ENCODE assay signal across 10 cellular contexts in genomic region chr10:89653410-89653828, GRCh38. TPM values are rescaled to one million over a fixed set of nuclear protein-coding genes. Genes with fewer than 3 reads are reported as not detected.
A peak's percentile ranks its signal among the peaks of the same experiment; 100 is the strongest.
DNase-seq lines count a peak whose midpoint lies in the region; ATAC-seq and TF ChIP-seq lines count a peak whose summit lies in the region.
"Had no signal": no experiment of that assay in that cellular context is flagged by ENCODE, and none has a peak within 500 bp of the region (broad histone marks: within the 10 kb centered on the region; RNA-seq: fewer than 3 reads in every experiment).

No MANE protein-coding gene starts in this region.

- no peaks in the 10 kb centered on the region for H3K79me2 ChIP-seq in smooth muscle cell (ENCODE audit: low read depth)

- H3K27ac ChIP-seq in smooth muscle cell (ENCODE audit: low read depth) (no peak overlapping the region), vagina (no peak overlapping the region)
- H3K27ac ChIP-seq: 22Rv1 had no signal

- no peak for ATAC-seq in activated CD8-positive, alpha-beta T cell treated with anti-CD3 and anti-CD28 coated beads, Interleukin-2, amount 10 ng/mL, durations not matched to agents 7 days and 5 days
- no peak for ATAC-seq in activated CD8-positive, alpha-beta T cell treated with anti-CD3 and anti-CD28 coated beads for 36 hours
- peak; percentile 55 for ATAC-seq in HG02840 (IDR thresholded peaks at IDR 0.05; ENCODE audit: low FRiP score, unreplicated experiment)

- H3K36me3 Mint-ChIP-seq in activated CD8-positive, alpha-beta T cell treated with anti-CD3 and anti-CD28 coated beads, Interleukin-2, amount 10 ng/mL, durations not matched to agents 7 days and 5 days (ENCODE audit: low read depth), result no peaks in the 10 kb centered on the region
- no peaks in the 10 kb centered on the region for H3K36me3 Mint-ChIP-seq in activated CD8-positive, alpha-beta T cell treated with anti-CD3 and anti-CD28 coated beads for 36 hours (ENCODE audit: low read depth)

- no peaks in the 10 kb centered on the region for H3F3A ChIP-seq in smooth muscle cell (ENCODE audit: low read depth)

- H3K27ac Mint-ChIP-seq in activated CD8-positive, alpha-beta T cell treated with anti-CD3 and anti-CD28 coated beads, Interleukin-2, amount 10 ng/mL, durations not matched to agents 7 days and 5 days, result no peak overlapping the region
- H3K27ac Mint-ChIP-seq in activated CD8-positive, alpha-beta T cell treated with anti-CD3 and anti-CD28 coated beads for 36 hours, result no peak overlapping the region

- no peaks in the 10 kb centered on the region for H3K27me3 ChIP-seq in smooth muscle cell (ENCODE audit: low read depth)
- H3K27me3 ChIP-seq in vagina, result no peaks in the 10 kb centered on the region

- intact Hi-C loops in activated CD8-positive, alpha-beta T cell treated with anti-CD3 and anti-CD28 coated beads for 36 hours (cut with micrococcal nuclease), result no loop called here
- intact Hi-C loops in vagina (cut with DNase I), result no loop called here

- H3K27me3 Mint-ChIP-seq in activated CD8-positive, alpha-beta T cell treated with anti-CD3 and anti-CD28 coated beads, Interleukin-2, amount 10 ng/mL, durations not matched to agents 7 days and 5 days (ENCODE audit: low read depth), result peaks cover 24% of the 10 kb centered on the region
- peaks cover 6% of the 10 kb centered on the region for H3K27me3 Mint-ChIP-seq in activated CD8-positive, alpha-beta T cell treated with anti-CD3 and anti-CD28 coated beads for 36 hours

- no peak overlapping the region for H2AFZ ChIP-seq in smooth muscle cell (ENCODE audit: low read depth)

- no peaks in the 10 kb centered on the region for H4K20me1 ChIP-seq in smooth muscle cell (ENCODE audit: low read depth)

- peak; percentile 24 for DNase-seq in activated CD8-positive, alpha-beta T cell treated with anti-CD3 and anti-CD28 coated beads, Interleukin-2, amount 10 ng/mL, durations not matched to agents 7 days and 5 days
- DNase-seq in activated CD8-positive, alpha-beta T cell treated with anti-CD3 and anti-CD28 coated beads for 36 hours, result no peak
- DNase-seq in NCI-H69 (lab: John Stamatoyannopoulos, UW) (peak; percentile 1), smooth muscle cell (lab: John Stamatoyannopoulos, UW; ENCODE audit: unreplicated experiment) (no peak), hypothalamus (lab: John Stamatoyannopoulos, UW) (no peak), GOT3 (lab: John Stamatoyannopoulos, UW) (no peak), vagina (ENCODE audit: extremely low spot score in 2 of 2) (no peak)
- DNase-seq: NCI-H1436 treated with DMSO at 0.1 percent for 48 hours had no signal

- H3K4me1 Mint-ChIP-seq in activated CD8-positive, alpha-beta T cell treated with anti-CD3 and anti-CD28 coated beads, Interleukin-2, amount 10 ng/mL, durations not matched to agents 7 days and 5 days (ENCODE audit: low read depth), result peaks cover 11% of the 10 kb centered on the region
- no peaks in the 10 kb centered on the region for H3K4me1 Mint-ChIP-seq in activated CD8-positive, alpha-beta T cell treated with anti-CD3 and anti-CD28 coated beads for 36 hours (ENCODE audit: low read depth)

- peak overlapping the region; percentile 8 for H3K4me2 ChIP-seq in smooth muscle cell

- no peaks in the 10 kb centered on the region for H3K9me3 Mint-ChIP-seq in activated CD8-positive, alpha-beta T cell treated with anti-CD3 and anti-CD28 coated beads, Interleukin-2, amount 10 ng/mL, durations not matched to agents 7 days and 5 days (ENCODE audit: insufficient read depth)
- H3K9me3 Mint-ChIP-seq in activated CD8-positive, alpha-beta T cell treated with anti-CD3 and anti-CD28 coated beads for 36 hours, result no peaks in the 10 kb centered on the region

- POLR2A ChIA-PET in activated CD8-positive, alpha-beta T cell treated with anti-CD3 and anti-CD28 coated beads, Interleukin-2, amount 10 ng/mL, durations not matched to agents 7 days and 5 days (lab: Charles Lee), result no interaction called here
- POLR2A ChIA-PET in activated CD8-positive, alpha-beta T cell treated with anti-CD3 and anti-CD28 coated beads for 36 hours (lab: Charles Lee), result no interaction called here

- H3K9ac ChIP-seq in smooth muscle cell (ENCODE audit: low read depth), result no peak overlapping the region

- no peaks in the 10 kb centered on the region for H3K36me3 ChIP-seq in smooth muscle cell (ENCODE audit: low read depth)
- no peaks in the 10 kb centered on the region for H3K36me3 ChIP-seq in vagina

- no peak for TF ChIP-seq CTCF in activated CD8-positive, alpha-beta T cell treated with anti-CD3 and anti-CD28 coated beads for 36 hours (IDR thresholded peaks at IDR 0.05)
- TF ChIP-seq CTCF in smooth muscle cell (IDR thresholded peaks at IDR 0.05; ENCODE audit: borderline replicate concordance, insufficient read depth, poor library complexity, severe bottlenecking), result no peak
- TF ChIP-seq CTCF in vagina (IDR thresholded peaks at IDR 0.05), result no peak

- H3K9me3 ChIP-seq in smooth muscle cell (replicated peaks; ENCODE audit: low read depth) (no peaks in the 10 kb centered on the region), vagina (peaks cover 2% of the 10 kb centered on the region)

- H3K4me3 Mint-ChIP-seq in activated CD8-positive, alpha-beta T cell treated with anti-CD3 and anti-CD28 coated beads, Interleukin-2, amount 10 ng/mL, durations not matched to agents 7 days and 5 days, result no peak overlapping the region
- H3K4me3 Mint-ChIP-seq in activated CD8-positive, alpha-beta T cell treated with anti-CD3 and anti-CD28 coated beads for 36 hours, result no peak overlapping the region

- H3K4me1 ChIP-seq in smooth muscle cell (ENCODE audit: low read depth) (no peaks in the 10 kb centered on the region), vagina (no peaks in the 10 kb centered on the region)

- WGBS in smooth muscle cell (ENCODE audit: low lambda C conversion rate), result 74% methylated on average over 6 of the region's 6 CpGs

- no peak overlapping the region for H3K4me3 ChIP-seq in smooth muscle cell
- no peak overlapping the region for H3K4me3 ChIP-seq in vagina

- CTCF ChIA-PET in activated CD8-positive, alpha-beta T cell treated with anti-CD3 and anti-CD28 coated beads, Interleukin-2, amount 10 ng/mL, durations not matched to agents 7 days and 5 days (lab: Charles Lee), result no interaction called here
- CTCF ChIA-PET in activated CD8-positive, alpha-beta T cell treated with anti-CD3 and anti-CD28 coated beads for 36 hours (lab: Charles Lee), result no interaction called here

- TF ChIP-seq POLR2A in vagina (IDR thresholded peaks at IDR 0.05), result no peak

RNA-seq across cellular contexts. Expression of gene PANK1, which starts 8.4 kb away (rescaled TPM):
- 1 to 10 TPM; 6.4 to 7.0 TPM for total RNA-seq in activated CD8-positive, alpha-beta T cell treated with anti-CD3 and anti-CD28 coated beads, Interleukin-2, amount 10 ng/mL, durations not matched to agents 7 days and 5 days
- total RNA-seq in activated CD8-positive, alpha-beta T cell treated with anti-CD3 and anti-CD28 coated beads for 36 hours, result 1 to 10 TPM; 2.3 to 3.9 TPM
- total RNA-seq in smooth muscle cell (13.0 and 14.1 TPM in 2 replicates), vagina (10.3 TPM)
- polyA plus RNA-seq in smooth muscle cell, result 7.3 and 8.6 TPM in 2 replicates

RNA-seq across cellular contexts. Expression of gene KIF20B, which starts 48.0 kb away (rescaled TPM):
- 10 to 100 TPM; 68.9 to 78.4 TPM for total RNA-seq in activated CD8-positive, alpha-beta T cell treated with anti-CD3 and anti-CD28 coated beads, Interleukin-2, amount 10 ng/mL, durations not matched to agents 7 days and 5 days
- total RNA-seq in activated CD8-positive, alpha-beta T cell treated with anti-CD3 and anti-CD28 coated beads for 36 hours, result 10 to 100 TPM; 58.1 to 63.2 TPM
- total RNA-seq in smooth muscle cell (6.0 and 9.1 TPM in 2 replicates), vagina (2.5 TPM)
- 4.5 and 4.8 TPM in 2 replicates for polyA plus RNA-seq in smooth muscle cell

Comparison
In these comparisons a context has a peak if more than half of its experiments do, and no peak if none do; other contexts are left out.
1. DNase-seq: peak in activated CD8-positive, alpha-beta T cell treated with anti-CD3 and anti-CD28 coated beads, Interleukin-2, amount 10 ng/mL, durations not matched to agents 7 days and 5 days (single experiment) and NCI-H69 (single experiment); none in activated CD8-positive, alpha-beta T cell treated with anti-CD3 and anti-CD28 coated beads for 36 hours (single experiment), smooth muscle cell (single experiment), hypothalamus (0 of 51), GOT3 (single experiment) and vagina (0 of 2).